Comparison of ENCODE assay signal across 24 cellular contexts in genomic region chr11:119910650-119911049, GRCh38.
"Had no signal": no experiment of that assay in that cellular context is flagged by ENCODE, and none has a peak within 500 bp of the region (broad histone marks: within the 10 kb centered on the region; RNA-seq: fewer than 3 reads in every experiment).

No MANE protein-coding gene starts in this region.

- H3K9me3 Mint-ChIP-seq: memory B cell, natural killer cell had no signal

- H3K4me1 ChIP-seq: psoas muscle, thyroid gland, upper lobe of right lung had no signal

- H3K27me3 ChIP-seq: cardiac muscle cell, heart right ventricle, neural progenitor cell, pancreas, right lobe of liver, thyroid gland, upper lobe of right lung had no signal

- H3K9me3 ChIP-seq: heart right ventricle, lower lobe of right lung, pancreas, psoas muscle, right lobe of liver, thyroid gland, upper lobe of right lung had no signal

- DNase-seq: cortex of kidney; effector memory CD4-positive, alpha-beta T cell; heart right ventricle; kidney glomerular epithelial cell; lower lobe of right lung; natural killer cell; occipital lobe; pancreas; psoas muscle; retina; right lobe of liver; spleen; stimulated activated CD4-positive, alpha-beta T cell treated with anti-CD3 and anti-CD28 coated beads, Interleukin-2, amount 100 ng/mL, for 24 hours; stimulated activated CD4-positive, alpha-beta T cell treated with anti-CD3 and anti-CD28 coated beads, Interleukin-4, amount 100 ng/mL, for 4 hours; stimulated activated naive B cell treated with anti-CD40 and anti-IgM and Interleukin-4, amounts not matched to agents 10 μg/mL and 1 μg/mL and 100 μg/mL, for 72 hours; stimulated activated naive CD8-positive, alpha-beta T cell treated with anti-CD3 and anti-CD28 coated beads, Interleukin-15, amount 100 ng/mL, for 72 hours; thyroid gland; upper lobe of right lung had no signal

- H3K4me1 Mint-ChIP-seq: memory B cell; natural killer cell; stimulated activated naive CD8-positive, alpha-beta T cell treated with anti-CD3 and anti-CD28 coated beads, Interleukin-15, amount 100 ng/mL, for 72 hours had no signal

- H3K36me3 ChIP-seq: cardiac muscle cell, heart right ventricle, lower lobe of right lung, neural progenitor cell, pancreas, right lobe of liver, spleen, thyroid gland, upper lobe of right lung had no signal

- H3K4me3 Mint-ChIP-seq: memory B cell; mesothelial cell of epicardium; natural killer cell; neural progenitor cell; stimulated activated naive B cell treated with anti-CD40 and anti-IgM and Interleukin-4, amounts not matched to agents 10 μg/mL and 1 μg/mL and 100 μg/mL, for 72 hours; stimulated activated naive CD8-positive, alpha-beta T cell treated with anti-CD3 and anti-CD28 coated beads, Interleukin-15, amount 100 ng/mL, for 72 hours had no signal

- H3K27ac ChIP-seq: cardiac muscle cell, heart right ventricle, lower lobe of right lung, neural progenitor cell, pancreas, psoas muscle, right lobe of liver, spleen, thyroid gland, upper lobe of right lung had no signal

- H3K27ac Mint-ChIP-seq: memory B cell; mesothelial cell of epicardium; natural killer cell; neural progenitor cell; stimulated activated naive B cell treated with anti-CD40 and anti-IgM and Interleukin-4, amounts not matched to agents 10 μg/mL and 1 μg/mL and 100 μg/mL, for 72 hours had no signal

- H3K4me3 ChIP-seq: cardiac muscle cell, heart right ventricle, lower lobe of right lung, neural progenitor cell, pancreas, psoas muscle, right lobe of liver, spleen, thyroid gland, upper lobe of right lung had no signal

- H3K36me3 Mint-ChIP-seq: memory B cell; mesothelial cell of epicardium; natural killer cell; neural progenitor cell; stimulated activated naive B cell treated with anti-CD40 and anti-IgM and Interleukin-4, amounts not matched to agents 10 μg/mL and 1 μg/mL and 100 μg/mL, for 72 hours had no signal

- ATAC-seq: esophagus mucosa; left lobe of liver; lower lobe of right lung; natural killer cell; pancreas; psoas muscle; right lobe of liver; stimulated activated naive B cell treated with anti-CD40 and anti-IgM and Interleukin-4, amounts not matched to agents 10 μg/mL and 1 μg/mL and 100 μg/mL, for 72 hours; stimulated activated naive CD8-positive, alpha-beta T cell treated with anti-CD3 and anti-CD28 coated beads, Interleukin-15, amount 100 ng/mL, for 72 hours; upper lobe of right lung had no signal
